Comparison of ENCODE assay signal across 1 cellular context in genomic region chr13:98484289-98485219, GRCh38.
TF ChIP-seq lines count a peak whose summit lies in the region.

No MANE protein-coding gene starts in this region.

TF ChIP-seq in HepG2, 621 proteins besides CTCF, POLR2A, EP300 and RAD21 (continued from another document and continues in another):
- peak; percentile 66; the same call in 1 of the 2 replicates for TF ChIP-seq ARID4A (CRISPR knock-in tag; IDR thresholded peaks at IDR 0.05; ENCODE audit: borderline replicate concordance)
- 0 out of 2 replicates have a peak, but pooled peaks have one; percentile 42 for TF ChIP-seq ARNTL (CRISPR knock-in tag; IDR thresholded peaks at IDR 0.05)
- TF ChIP-seq THAP9 (CRISPR knock-in tag; IDR thresholded peaks at IDR 0.05; ENCODE audit: borderline replicate concordance), result peak; percentile 36; the same call in 1 of the 2 replicates
- 0 out of 2 replicates have a peak, but pooled peaks have one; percentile 37 for TF ChIP-seq ZNF274 (CRISPR knock-in tag; IDR thresholded peaks at IDR 0.05)
- peak; percentile 82 for TF ChIP-seq CCDC6 (CRISPR knock-in tag; IDR thresholded peaks at IDR 0.05)
- peak; percentile 22; the same call in 1 of the 2 replicates for TF ChIP-seq ZNF441 (CRISPR knock-in tag; IDR thresholded peaks at IDR 0.05; ENCODE audit: borderline replicate concordance)
- peak; percentile 66; the same call in 1 of the 2 replicates for TF ChIP-seq PITX1 (CRISPR knock-in tag; IDR thresholded peaks at IDR 0.05)
- peak; percentile 26 for TF ChIP-seq HOXA3 (CRISPR knock-in tag; IDR thresholded peaks at IDR 0.05)
- TF ChIP-seq, protein P1, sequence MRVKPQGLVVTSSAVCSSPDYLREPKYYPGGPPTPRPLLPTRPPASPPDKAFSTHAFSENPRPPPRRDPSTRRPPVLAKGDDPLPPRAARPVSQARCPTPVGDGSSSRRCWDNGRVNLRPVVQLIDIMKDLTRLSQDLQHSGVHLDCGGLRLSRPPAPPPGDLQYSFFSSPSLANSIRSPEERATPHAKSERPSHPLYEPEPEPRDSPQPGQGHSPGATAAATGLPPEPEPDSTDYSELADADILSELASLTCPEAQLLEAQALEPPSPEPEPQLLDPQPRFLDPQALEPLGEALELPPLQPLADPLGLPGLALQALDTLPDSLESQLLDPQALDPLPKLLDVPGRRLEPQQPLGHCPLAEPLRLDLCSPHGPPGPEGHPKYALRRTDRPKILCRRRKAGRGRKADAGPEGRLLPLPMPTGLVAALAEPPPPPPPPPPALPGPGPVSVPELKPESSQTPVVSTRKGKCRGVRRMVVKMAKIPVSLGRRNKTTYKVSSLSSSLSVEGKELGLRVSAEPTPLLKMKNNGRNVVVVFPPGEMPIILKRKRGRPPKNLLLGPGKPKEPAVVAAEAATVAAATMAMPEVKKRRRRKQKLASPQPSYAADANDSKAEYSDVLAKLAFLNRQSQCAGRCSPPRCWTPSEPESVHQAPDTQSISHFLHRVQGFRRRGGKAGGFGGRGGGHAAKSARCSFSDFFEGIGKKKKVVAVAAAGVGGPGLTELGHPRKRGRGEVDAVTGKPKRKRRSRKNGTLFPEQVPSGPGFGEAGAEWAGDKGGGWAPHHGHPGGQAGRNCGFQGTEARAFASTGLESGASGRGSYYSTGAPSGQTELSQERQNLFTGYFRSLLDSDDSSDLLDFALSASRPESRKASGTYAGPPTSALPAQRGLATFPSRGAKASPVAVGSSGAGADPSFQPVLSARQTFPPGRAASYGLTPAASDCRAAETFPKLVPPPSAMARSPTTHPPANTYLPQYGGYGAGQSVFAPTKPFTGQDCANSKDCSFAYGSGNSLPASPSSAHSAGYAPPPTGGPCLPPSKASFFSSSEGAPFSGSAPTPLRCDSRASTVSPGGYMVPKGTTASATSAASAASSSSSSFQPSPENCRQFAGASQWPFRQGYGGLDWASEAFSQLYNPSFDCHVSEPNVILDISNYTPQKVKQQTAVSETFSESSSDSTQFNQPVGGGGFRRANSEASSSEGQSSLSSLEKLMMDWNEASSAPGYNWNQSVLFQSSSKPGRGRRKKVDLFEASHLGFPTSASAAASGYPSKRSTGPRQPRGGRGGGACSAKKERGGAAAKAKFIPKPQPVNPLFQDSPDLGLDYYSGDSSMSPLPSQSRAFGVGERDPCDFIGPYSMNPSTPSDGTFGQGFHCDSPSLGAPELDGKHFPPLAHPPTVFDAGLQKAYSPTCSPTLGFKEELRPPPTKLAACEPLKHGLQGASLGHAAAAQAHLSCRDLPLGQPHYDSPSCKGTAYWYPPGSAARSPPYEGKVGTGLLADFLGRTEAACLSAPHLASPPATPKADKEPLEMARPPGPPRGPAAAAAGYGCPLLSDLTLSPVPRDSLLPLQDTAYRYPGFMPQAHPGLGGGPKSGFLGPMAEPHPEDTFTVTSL (CRISPR knock-in tag; IDR thresholded peaks at IDR 0.05; ENCODE audit: borderline replicate concordance), result 0 out of 2 replicates have a peak, but pooled peaks have one; percentile 45
- no peak for TF ChIP-seq TP53 (CRISPR knock-in tag; conservative IDR thresholded peaks at IDR 0.05)
- 0 out of 2 replicates have a peak, but pooled peaks have one; percentile 55 for TF ChIP-seq ZNF772 (CRISPR knock-in tag; IDR thresholded peaks at IDR 0.05)
- peak; percentile 82 for TF ChIP-seq CEBPB (IDR thresholded peaks at IDR 0.05; ENCODE audit: borderline replicate concordance, low read depth, low read length)
- TF ChIP-seq FOXM1 (CRISPR knock-in tag; IDR thresholded peaks at IDR 0.05), result no peak
- TF ChIP-seq ZNF264 (CRISPR knock-in tag; IDR thresholded peaks at IDR 0.05), result peak; percentile 16; the same call in 1 of the 2 replicates
- TF ChIP-seq FOXP1 (IDR thresholded peaks at IDR 0.05), result no peak
- TF ChIP-seq FOXP1 (CRISPR knock-in tag; IDR thresholded peaks at IDR 0.05), result peak; percentile 42
- TF ChIP-seq ZFP90 (CRISPR knock-in tag; IDR thresholded peaks at IDR 0.05; ENCODE audit: borderline replicate concordance), result no peak
- TF ChIP-seq SIX4 (CRISPR knock-in tag; IDR thresholded peaks at IDR 0.05), result peak; percentile 99
- TF ChIP-seq NR2F6 (IDR thresholded peaks at IDR 0.05), result peak; percentile 45; the same call in 1 of the 2 replicates
- TF ChIP-seq NR2F6 (CRISPR knock-in tag; IDR thresholded peaks at IDR 0.05), result peak; percentile 58; the same call in 1 of the 2 replicates
- 0 out of 2 replicates have a peak, but pooled peaks have one; percentile 14 for TF ChIP-seq HNF4A (CRISPR knock-in tag; IDR thresholded peaks at IDR 0.05)
- no peak for TF ChIP-seq SRSF4 (IDR thresholded peaks at IDR 0.05; ENCODE audit: low read depth, low read length, poor library complexity, severe bottlenecking)
- TF ChIP-seq, protein P2, sequence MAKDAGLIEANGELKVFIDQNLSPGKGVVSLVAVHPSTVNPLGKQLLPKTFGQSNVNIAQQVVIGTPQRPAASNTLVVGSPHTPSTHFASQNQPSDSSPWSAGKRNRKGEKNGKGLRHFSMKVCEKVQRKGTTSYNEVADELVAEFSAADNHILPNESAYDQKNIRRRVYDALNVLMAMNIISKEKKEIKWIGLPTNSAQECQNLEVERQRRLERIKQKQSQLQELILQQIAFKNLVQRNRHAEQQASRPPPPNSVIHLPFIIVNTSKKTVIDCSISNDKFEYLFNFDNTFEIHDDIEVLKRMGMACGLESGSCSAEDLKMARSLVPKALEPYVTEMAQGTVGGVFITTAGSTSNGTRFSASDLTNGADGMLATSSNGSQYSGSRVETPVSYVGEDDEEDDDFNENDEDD (CRISPR knock-in tag; IDR thresholded peaks at IDR 0.05; ENCODE audit: borderline replicate concordance), result no peak
- 0 out of 2 replicates have a peak, but pooled peaks have one; percentile 13 for TF ChIP-seq ZBTB26 (CRISPR knock-in tag; IDR thresholded peaks at IDR 0.05; ENCODE audit: borderline replicate concordance)
- TF ChIP-seq SIN3A (IDR thresholded peaks at IDR 0.05; ENCODE audit: borderline replicate concordance, low read depth, low read length), result peak; percentile 71; the same call in 1 of the 2 replicates
- TF ChIP-seq ZMYM2 (CRISPR knock-in tag; IDR thresholded peaks at IDR 0.05), result no peak
- peak; percentile 77 to 86 for TF ChIP-seq MAFK (conservative IDR thresholded peaks at IDR 0.05 in 1 of 2, IDR thresholded peaks at IDR 0.05 in 1 of 2; ENCODE audit: low read length in 2 of 2)
- TF ChIP-seq RBFOX2 (IDR thresholded peaks at IDR 0.05; ENCODE audit: low read depth, low read length), result no peak
- TF ChIP-seq PAXIP1 (CRISPR knock-in tag; conservative IDR thresholded peaks at IDR 0.05), result no peak; the same call in 1 of the 2 replicates
- TF ChIP-seq POGZ (CRISPR knock-in tag; IDR thresholded peaks at IDR 0.05), result peak; percentile 52
- 0 out of 2 replicates have a peak, but pooled peaks have one; percentile 62 for TF ChIP-seq ZNF331 (CRISPR knock-in tag; IDR thresholded peaks at IDR 0.05)
- no peak for TF ChIP-seq SYNCRIP (IDR thresholded peaks at IDR 0.05; ENCODE audit: insufficient read depth, low read depth, low read length)
- no peak for TF ChIP-seq SOX13 (IDR thresholded peaks at IDR 0.05)
- peak in 1 of 2 experiments; percentile 24; a peak in 1 of 4 replicates for TF ChIP-seq SOX13 (CRISPR knock-in tag; conservative IDR thresholded peaks at IDR 0.05 in 1 of 2, IDR thresholded peaks at IDR 0.05 in 1 of 2)
- TF ChIP-seq, protein P3, sequence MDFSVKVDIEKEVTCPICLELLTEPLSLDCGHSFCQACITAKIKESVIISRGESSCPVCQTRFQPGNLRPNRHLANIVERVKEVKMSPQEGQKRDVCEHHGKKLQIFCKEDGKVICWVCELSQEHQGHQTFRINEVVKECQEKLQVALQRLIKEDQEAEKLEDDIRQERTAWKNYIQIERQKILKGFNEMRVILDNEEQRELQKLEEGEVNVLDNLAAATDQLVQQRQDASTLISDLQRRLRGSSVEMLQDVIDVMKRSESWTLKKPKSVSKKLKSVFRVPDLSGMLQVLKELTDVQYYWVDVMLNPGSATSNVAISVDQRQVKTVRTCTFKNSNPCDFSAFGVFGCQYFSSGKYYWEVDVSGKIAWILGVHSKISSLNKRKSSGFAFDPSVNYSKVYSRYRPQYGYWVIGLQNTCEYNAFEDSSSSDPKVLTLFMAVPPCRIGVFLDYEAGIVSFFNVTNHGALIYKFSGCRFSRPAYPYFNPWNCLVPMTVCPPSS (IDR thresholded peaks at IDR 0.05), result no peak
- 0 out of 2 replicates have a peak, but pooled peaks have one; percentile 29 for TF ChIP-seq NR2F2 (IDR thresholded peaks at IDR 0.05; ENCODE audit: borderline replicate concordance, low read depth)
- no peak for TF ChIP-seq ZNF33A (CRISPR knock-in tag; IDR thresholded peaks at IDR 0.05; ENCODE audit: borderline replicate concordance)
- no peak for TF ChIP-seq SOX6 (IDR thresholded peaks at IDR 0.05)
- peak; percentile 59 for TF ChIP-seq SOX6 (CRISPR knock-in tag; IDR thresholded peaks at IDR 0.05)
- TF ChIP-seq RXRB (CRISPR knock-in tag; IDR thresholded peaks at IDR 0.05; ENCODE audit: borderline replicate concordance), result 0 out of 2 replicates have a peak, but pooled peaks have one; percentile 10
- peak; percentile 8; the same call in 1 of the 2 replicates for TF ChIP-seq SOX5 (CRISPR knock-in tag; IDR thresholded peaks at IDR 0.05; ENCODE audit: borderline replicate concordance)
